1 cellular context compared by ENCODE assay signal in genomic region chr10:49172204-49173132, GRCh38.
TF ChIP-seq lines count a peak whose summit lies in the region.

No MANE protein-coding gene starts in this region.

TF ChIP-seq in GM12878, 131 proteins besides CTCF, POLR2A, EP300 and RAD21:
- no peak for TF ChIP-seq RUNX3 (IDR thresholded peaks at IDR 0.05; ENCODE audit: low read length)
- peak; percentile 60; the same call in 1 of the 2 replicates for TF ChIP-seq SPI1 (IDR thresholded peaks at IDR 0.05; ENCODE audit: borderline replicate concordance, insufficient read depth, low read depth, low read length)
- TF ChIP-seq IKZF2 (IDR thresholded peaks at IDR 0.05), result peak in 1 of 2 experiments; percentile 15; a peak in 1 of 4 replicates
- no peak for TF ChIP-seq STAT1 (conservative IDR thresholded peaks at IDR 0.05)
- TF ChIP-seq PAX5 (IDR thresholded peaks at IDR 0.05; ENCODE audit: borderline replicate concordance, low read depth, low read length), result peak; percentile 48; the same call in 1 of the 2 replicates
- peak; percentile 13; the same call in 1 of the 2 replicates for TF ChIP-seq IKZF1 (conservative IDR thresholded peaks at IDR 0.05)
